Comparison of ENCODE assay signal across 8 cellular contexts in the genomic region with DNA sequence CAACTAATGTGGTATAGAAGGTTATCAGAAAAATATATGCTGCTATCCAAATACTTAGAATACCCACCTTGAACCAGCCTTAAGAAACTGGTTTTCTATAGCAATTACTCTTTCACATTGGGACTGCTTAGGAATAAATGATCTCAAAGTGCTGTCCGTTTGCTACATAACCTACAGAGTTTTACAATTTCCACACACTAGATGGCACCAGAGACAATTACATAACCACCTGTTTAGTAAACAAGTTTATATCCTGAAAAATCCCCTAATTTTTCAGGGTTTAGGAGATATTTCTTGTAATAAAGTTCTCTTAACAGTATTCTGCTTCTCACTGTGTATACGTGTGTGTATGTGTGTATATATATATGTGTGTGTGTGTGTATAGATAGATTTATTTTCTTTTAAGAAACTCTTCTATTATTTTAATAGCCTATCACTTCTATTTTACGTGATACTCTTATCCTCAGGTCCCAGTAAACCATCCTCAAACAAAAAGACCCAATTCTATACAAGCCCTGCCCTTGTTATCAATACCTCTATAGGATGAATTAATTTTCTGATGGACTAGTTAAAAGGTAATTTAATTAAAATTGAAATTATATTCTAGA. TPM values are rescaled to one million over a fixed set of nuclear protein-coding genes. Genes with fewer than 3 reads are reported as not detected.
A peak's percentile ranks its signal among the peaks of the same experiment; 100 is the strongest.
DNase-seq lines count a peak whose midpoint lies in the region; ATAC-seq, FAIRE-seq and TF ChIP-seq lines count a peak whose summit lies in the region.

No MANE protein-coding gene starts in this region.

- H3K4me2 ChIP-seq in hepatocyte = no peak overlapping the region

- TF ChIP-seq EP300 in stomach (IDR thresholded peaks at IDR 0.05) = no peak

- H3K9me3 ChIP-seq in hepatocyte (ENCODE audit: low read depth) (no peaks in the 10 kb centered on the region), stomach (no peaks in the 10 kb centered on the region)

- H3K4me3 ChIP-seq in hepatocyte = no peak overlapping the region
- H3K4me3 ChIP-seq in stomach = no peak overlapping the region

- 30% methylated on average over 3 of the region's 3 CpGs for WGBS in hepatocyte (ENCODE audit: low lambda C conversion rate, missing lambda C conversion rate)
- WGBS in stomach, 5 donors = 1 to 10% (median 4%) methylated on average over 3 of the region's 3 CpGs

- H2AFZ ChIP-seq in hepatocyte = no peak overlapping the region

- no peaks in the 10 kb centered on the region for H3K79me2 ChIP-seq in hepatocyte

- no peak for TF ChIP-seq POLR2A in stomach (IDR thresholded peaks at IDR 0.05)
- TF ChIP-seq POLR2A in H54 (IDR thresholded peaks at IDR 0.05; ENCODE audit: low read depth, low read length) = no peak

- H3K9me2 ChIP-seq in hepatocyte (replicated peaks; ENCODE audit: insufficient read depth) = no peaks in the 10 kb centered on the region

- peak; percentile 66 for ATAC-seq in HG03354 (IDR thresholded peaks at IDR 0.05; ENCODE audit: poor library complexity, severe bottlenecking, unreplicated experiment)

- no peak for FAIRE-seq in H54 (lab: Jason Lieb, UNC)

- no peaks in the 10 kb centered on the region for H3K27me3 ChIP-seq in hepatocyte
- H3K27me3 ChIP-seq in stomach = no peaks in the 10 kb centered on the region

- DNase-seq in GM04503 (ENCODE audit: low read depth) = peak; percentile 10
- peak; percentile 28 for DNase-seq in RPMI7951 (ENCODE audit: low read depth)
- DNase-seq in hepatocyte (ENCODE audit: low spot score) = peak; percentile 75
- DNase-seq in stomach = no peak
- no peak for DNase-seq in stimulated activated CD4-positive, alpha-beta T cell treated with anti-CD3 and anti-CD28 coated beads, Interleukin-2, amount 100 ng/mL, for 48 hours
- no peak for DNase-seq in mesenteric fat pad (ENCODE audit: low spot score)
- no peak for DNase-seq in H54 (ENCODE audit: insufficient read length, low spot score)

- no peaks in the 10 kb centered on the region for H4K20me1 ChIP-seq in hepatocyte (ENCODE audit: insufficient read depth, poor library complexity, severe bottlenecking)

- intact Hi-C loops in stomach (cut with DNase I; ENCODE audit: low total_unique reads) = loop anchor here (10.0 kb wide), 1 partner anchor 842 kb away; no protein-coding TSS in a partner anchor

- no peaks in the 10 kb centered on the region for H3K4me1 ChIP-seq in hepatocyte (ENCODE audit: insufficient read depth)
- no peaks in the 10 kb centered on the region for H3K4me1 ChIP-seq in stomach

- H3K36me3 ChIP-seq in hepatocyte (replicated peaks; ENCODE audit: insufficient read depth, low read depth) (no peaks in the 10 kb centered on the region), stomach (no peaks in the 10 kb centered on the region)

- TF ChIP-seq CTCF in hepatocyte (IDR thresholded peaks at IDR 0.05; ENCODE audit: poor library complexity) = peak; percentile 80
- TF ChIP-seq CTCF in stomach (IDR thresholded peaks at IDR 0.05) = peak in 3 of 7 experiments; percentile 24 to 28 (median 26)

- H3K27ac ChIP-seq in hepatocyte (no peak overlapping the region), stomach (no peak overlapping the region)

RNA-seq across cellular contexts. Expression of gene OR5I1, which starts 6.7 kb away (rescaled TPM):
- not detected in 2 replicates for total RNA-seq in RPMI7951 (2014; rRNA removed; shearing (Covaris generic))
- total RNA-seq in hepatocyte = not detected in 2 replicates
- polyA plus RNA-seq in hepatocyte = not detected in 2 replicates
- total RNA-seq in stomach = not detected
- polyA plus RNA-seq in stomach = not detected
- total RNA-seq in mesenteric fat pad = not detected

RNA-seq across cellular contexts. Expression of gene OR10AG1, which starts 26.9 kb away (rescaled TPM):
- not detected in 2 replicates for total RNA-seq in RPMI7951 (2014; rRNA removed; shearing (Covaris generic))
- total RNA-seq in hepatocyte (not detected in 2 replicates), stomach (not detected), mesenteric fat pad (not detected)
- polyA plus RNA-seq in hepatocyte (not detected in 2 replicates), stomach (not detected)

RNA-seq across cellular contexts. Expression of gene OR5W2, which starts 28.5 kb away (rescaled TPM):
- total RNA-seq in RPMI7951 (2014; rRNA removed; shearing (Covaris generic)) = not detected in 2 replicates
- total RNA-seq in hepatocyte (not detected in 2 replicates), stomach (not detected), mesenteric fat pad (not detected)
- polyA plus RNA-seq in hepatocyte (not detected in 2 replicates), stomach (not detected)

RNA-seq across cellular contexts. Expression of gene OR5F1, which starts 51.5 kb away (rescaled TPM):
- not detected in 2 replicates for total RNA-seq in RPMI7951 (2014; rRNA removed; shearing (Covaris generic))
- total RNA-seq in hepatocyte (not detected in 2 replicates), stomach (not detected), mesenteric fat pad (not detected)
- polyA plus RNA-seq in hepatocyte (not detected in 2 replicates), stomach (not detected)

RNA-seq across cellular contexts. Expression of gene TRIM51, which starts 59.8 kb away (rescaled TPM):
- total RNA-seq in RPMI7951 (2014; rRNA removed; shearing (Covaris generic)) = not detected in 2 replicates
- total RNA-seq in hepatocyte (not detected in 2 replicates), stomach (not detected), mesenteric fat pad (not detected)
- polyA plus RNA-seq in hepatocyte (not detected in 2 replicates), stomach (not detected)

Comparison
In these comparisons a context has a peak if more than half of its experiments do, and no peak if none do; other contexts are left out.
1. DNase-seq: peak in GM04503 (single experiment), RPMI7951 (single experiment) and hepatocyte (single experiment); none in stomach (single experiment), stimulated activated CD4-positive, alpha-beta T cell treated with anti-CD3 and anti-CD28 coated beads, Interleukin-2, amount 100 ng/mL, for 48 hours (0 of 2), mesenteric fat pad (single experiment) and H54 (single experiment).